ENCODE assay signal across 14 cellular contexts in the genomic region with DNA sequence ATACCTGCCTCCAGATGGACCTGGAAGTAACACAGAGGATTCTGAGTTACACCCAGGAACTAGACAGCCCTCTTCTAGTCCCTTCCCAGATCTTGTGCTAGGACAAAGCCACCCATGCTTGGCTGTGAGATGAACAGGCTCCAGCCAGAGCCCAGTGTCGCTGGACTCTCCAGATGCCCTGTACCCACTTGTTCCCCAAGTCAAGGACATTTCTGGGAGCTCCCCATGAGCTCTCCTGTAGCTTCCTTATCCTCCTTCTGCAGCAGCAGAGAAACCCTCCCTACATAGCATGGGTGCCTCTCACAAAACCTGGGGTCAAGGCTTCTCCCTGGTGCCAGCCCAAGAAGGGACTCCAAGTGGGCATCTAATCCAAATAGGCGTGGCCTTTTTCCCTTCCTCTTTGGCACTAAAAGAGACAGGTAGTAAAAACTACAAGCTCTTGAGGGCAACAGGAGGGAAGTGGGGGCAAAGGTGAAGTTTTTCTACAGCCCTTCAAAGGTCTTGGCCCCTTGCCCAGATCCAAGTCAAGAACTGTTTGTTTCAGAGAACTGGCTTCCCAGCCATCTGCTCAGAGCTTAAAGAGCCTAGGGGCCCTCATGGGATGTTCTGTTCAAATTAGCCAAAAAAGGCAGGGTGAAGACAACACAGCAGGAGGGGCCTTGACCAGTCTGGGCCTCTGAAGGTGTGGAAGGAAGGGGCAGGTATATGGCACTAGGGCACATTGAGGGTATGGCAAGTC. TPM values are rescaled to one million over a fixed set of nuclear protein-coding genes. Genes with fewer than 3 reads are reported as not detected.
DNase-seq lines count a peak whose midpoint lies in the region; ATAC-seq and TF ChIP-seq lines count a peak whose summit lies in the region.
"Had no signal": no experiment of that assay in that cellular context is flagged by ENCODE, and none has a peak within 500 bp of the region (broad histone marks: within the 10 kb centered on the region; RNA-seq: fewer than 3 reads in every experiment).

No MANE protein-coding gene starts in this region.

- TF ChIP-seq CTCF in heart left ventricle (IDR thresholded peaks at IDR 0.05) (no peak), left ventricle myocardium inferior (IDR thresholded peaks at IDR 0.05; ENCODE audit: borderline replicate concordance) (no peak), fibroblast of mammary gland (conservative IDR thresholded peaks at IDR 0.05; ENCODE audit: control insufficient read depth, insufficient read depth, low read depth, low read length) (no peak), transverse colon (IDR thresholded peaks at IDR 0.05) (no peak), suprapubic skin (IDR thresholded peaks at IDR 0.05) (no peak)

- H3K4me1 ChIP-seq in heart left ventricle: peaks cover 0 to 6% (median 0%) of the 10 kb centered on the region in 12 donors
- H3K4me1 ChIP-seq in left ventricle myocardium inferior: no peaks in the 10 kb centered on the region
- peaks cover 0 to 10% (median 6%) of the 10 kb centered on the region in 4 donors for H3K4me1 ChIP-seq in transverse colon
- no peaks in the 10 kb centered on the region for H3K4me1 ChIP-seq in suprapubic skin
- H3K4me1 ChIP-seq: spleen, uterus had no signal

- H3K36me3 ChIP-seq in heart left ventricle (no peaks in the 10 kb centered on the region), left ventricle myocardium inferior (no peaks in the 10 kb centered on the region), transverse colon (no peaks in the 10 kb centered on the region), suprapubic skin (no peaks in the 10 kb centered on the region)
- H3K36me3 ChIP-seq: spleen, uterus had no signal

- 63 to 85% (median 82%) methylated on average over 2 of the region's 2 CpGs for WGBS in heart left ventricle, 4 donors
- 69% methylated on average over 2 of the region's 2 CpGs; no CpG with 5 or more reads in 1 of the 2 donors for WGBS in transverse colon (ENCODE audit: low coverage in 1 of 2), 2 donors
- WGBS in suprapubic skin: 75% methylated on average over 2 of the region's 2 CpGs

- in situ Hi-C loops in transverse colon (cut with MboI; ENCODE audit: low pct_ligation_motif_present in 1 of 4, low pct_unique_long_range_greater_than_20kb in 1 of 4, low sequenced_read_pairs in 3 of 4): no loop called here

- H3K27ac Mint-ChIP-seq in immature natural killer cell: no peak overlapping the region
- H3K27ac Mint-ChIP-seq: activated naive CD8-positive, alpha-beta T cell treated with anti-CD3 and anti-CD28 coated beads for 36 hours; nephron had no signal

- no peaks in the 10 kb centered on the region for H3K9me3 ChIP-seq in heart left ventricle
- H3K9me3 ChIP-seq in left ventricle myocardium inferior (replicated peaks): no peaks in the 10 kb centered on the region
- no peaks in the 10 kb centered on the region for H3K9me3 ChIP-seq in transverse colon
- no peaks in the 10 kb centered on the region for H3K9me3 ChIP-seq in suprapubic skin
- H3K9me3 ChIP-seq: spleen, uterus had no signal

- H3K4me3 ChIP-seq in heart left ventricle (no peak overlapping the region), left ventricle myocardium inferior (no peak overlapping the region), fibroblast of mammary gland (ENCODE audit: control insufficient read depth, low read depth, low read length) (no peak overlapping the region), transverse colon (no peak overlapping the region), suprapubic skin (no peak overlapping the region)
- H3K4me3 ChIP-seq: spleen, uterus had no signal

- H3K36me3 Mint-ChIP-seq in immature natural killer cell: no peaks in the 10 kb centered on the region
- H3K36me3 Mint-ChIP-seq: activated naive CD8-positive, alpha-beta T cell treated with anti-CD3 and anti-CD28 coated beads for 36 hours had no signal

- TF ChIP-seq POLR2A in heart left ventricle (IDR thresholded peaks at IDR 0.05): no peak
- no peak for TF ChIP-seq POLR2A in transverse colon (IDR thresholded peaks at IDR 0.05)
- no peak for TF ChIP-seq POLR2A in suprapubic skin (IDR thresholded peaks at IDR 0.05)

- H3K27me3 ChIP-seq in heart left ventricle (no peaks in the 10 kb centered on the region), left ventricle myocardium inferior (ENCODE audit: low read depth) (no peaks in the 10 kb centered on the region), transverse colon (no peaks in the 10 kb centered on the region), suprapubic skin (no peaks in the 10 kb centered on the region)
- H3K27me3 ChIP-seq: spleen, uterus had no signal

- H3K27me3 Mint-ChIP-seq in immature natural killer cell (ENCODE audit: low read depth in 3 of 3): peaks cover 1 to 6% (median 3%) of the 10 kb centered on the region in 3 donors
- H3K27me3 Mint-ChIP-seq: activated naive CD8-positive, alpha-beta T cell treated with anti-CD3 and anti-CD28 coated beads for 36 hours had no signal

- H3K4me3 Mint-ChIP-seq in immature natural killer cell: no peak overlapping the region
- H3K4me3 Mint-ChIP-seq: activated naive CD8-positive, alpha-beta T cell treated with anti-CD3 and anti-CD28 coated beads for 36 hours; nephron had no signal

- H3K27ac ChIP-seq in heart left ventricle (no peak overlapping the region), left ventricle myocardium inferior (replicated peaks) (no peak overlapping the region), transverse colon (peak overlapping the region in 2 of 4 donors; percentile 28 to 30), suprapubic skin (no peak overlapping the region)
- H3K27ac ChIP-seq: spleen, uterus had no signal

- DNase-seq in heart left ventricle (peak in 1 of 5 donors; percentile 28), left ventricle myocardium inferior (no peak), NCI-H510A (lab: John Stamatoyannopoulos, UW) (peak; percentile 46), fibroblast of mammary gland (ENCODE audit: low read depth) (peak; percentile 34), transverse colon (peak; percentile 77), suprapubic skin (ENCODE audit: low spot score in 2 of 2) (no peak), immature natural killer cell (no peak)
- no peak for DNase-seq in activated CD8-positive, alpha-beta memory T cell treated with anti-CD3 and anti-CD28 coated beads, Interleukin-2, amount 50 U/mL, for 4 hours
- DNase-seq: activated naive CD8-positive, alpha-beta T cell treated with anti-CD3 and anti-CD28 coated beads for 36 hours; cortex of kidney; spleen had no signal

- intact Hi-C loops in heart left ventricle (cut with DNase I) (loop anchor here in 6 of 10 donors (5.0 to 10.0 kb wide), 2 partner anchors 295 to 297 kb away; no protein-coding TSS in a partner anchor), left ventricle myocardium inferior (cut with micrococcal nuclease) (no loop called here), transverse colon (cut with DNase I; ENCODE audit: low total_unique reads) (no loop called here)

- no peaks in the 10 kb centered on the region for H3K9me3 Mint-ChIP-seq in immature natural killer cell
- H3K9me3 Mint-ChIP-seq: activated naive CD8-positive, alpha-beta T cell treated with anti-CD3 and anti-CD28 coated beads for 36 hours had no signal

- no peak for TF ChIP-seq EP300 in transverse colon (IDR thresholded peaks at IDR 0.05; ENCODE audit: low read depth)
- TF ChIP-seq EP300 in suprapubic skin (IDR thresholded peaks at IDR 0.05): no peak

- no peaks in the 10 kb centered on the region for H3K4me1 Mint-ChIP-seq in immature natural killer cell
- H3K4me1 Mint-ChIP-seq: nephron had no signal

- peak in 3 of 4 donors; percentile 28 to 52 (median 51) for ATAC-seq in heart left ventricle

RNA-seq across cellular contexts. Expression of gene ERCC6L, which starts 8.5 kb away (rescaled TPM):
- total RNA-seq in heart left ventricle (under 1 TPM in 3 of 9 donors, not detected in 6; 0.09 to 0.45 (median 0.16) TPM), left ventricle myocardium inferior (not detected), transverse colon (1 to 10 TPM in 1 of 4 donors, under 1 TPM in 2, not detected in 1; 0.32 to 1.4 (median 0.41) TPM), suprapubic skin (under 1 TPM; 0.30 to 0.68 (median 0.41) TPM)
- polyA plus RNA-seq in heart left ventricle (under 1 TPM in 1 of 2 donors, not detected in 1; 0.01 TPM), immature natural killer cell (under 1 TPM; 0.21 to 0.68 (median 0.38) TPM)

RNA-seq across cellular contexts. Expression of gene RPS4X, which starts 29.7 kb away (rescaled TPM):
- total RNA-seq in heart left ventricle: 100 to 1,000 TPM; 328 to 689 (median 423) TPM
- 100 to 1,000 TPM; 423 to 998 TPM for polyA plus RNA-seq in heart left ventricle
- 406 TPM for total RNA-seq in left ventricle myocardium inferior
- total RNA-seq in transverse colon: 100 to 1,000 TPM; 236 to 847 (median 543) TPM
- total RNA-seq in suprapubic skin: 1,000 to 10,000 TPM in 3 of 4 donors, 100 to 1,000 TPM in 1; 982 to 1,719 (median 1,242) TPM
- 100 to 1,000 TPM; 414 to 635 (median 421) TPM for polyA plus RNA-seq in immature natural killer cell

RNA-seq across cellular contexts. Expression of gene CITED1, which starts 58.3 kb away (rescaled TPM):
- under 1 TPM in 2 of 9 donors, not detected in 7; 0.45 to 0.73 TPM for total RNA-seq in heart left ventricle
- under 1 TPM in 1 of 2 donors, not detected in 1; 0.90 TPM for polyA plus RNA-seq in heart left ventricle
- total RNA-seq in left ventricle myocardium inferior: not detected
- 10 to 100 TPM in 1 of 4 donors, under 1 TPM in 1, not detected in 2; 0.82 to 24.3 TPM for total RNA-seq in transverse colon
- 1 to 10 TPM in 1 of 4 donors, under 1 TPM in 1, not detected in 2; 0.76 to 3.0 TPM for total RNA-seq in suprapubic skin
- polyA plus RNA-seq in immature natural killer cell: 1 to 10 TPM in 1 of 3 donors, not detected in 2; 1.8 TPM
- total RNA-seq: activated naive CD8-positive, alpha-beta T cell treated with anti-CD3 and anti-CD28 coated beads for 36 hours; HT1080 had no signal

Comparison
In these comparisons a context has a peak if more than half of its experiments do, and no peak if none do; other contexts are left out.
1. intact Hi-C loops: an anchor here in heart left ventricle (5.0 to 10.0 kb wide); none called in left ventricle myocardium inferior and transverse colon.
2. DNase-seq: peak in NCI-H510A (single experiment), fibroblast of mammary gland (single experiment) and transverse colon (single experiment); none in left ventricle myocardium inferior (single experiment), suprapubic skin (0 of 2), immature natural killer cell (0 of 3) and activated CD8-positive, alpha-beta memory T cell treated with anti-CD3 and anti-CD28 coated beads, Interleukin-2, amount 50 U/mL, for 4 hours (single experiment).